ENCODE assay signal across 15 cellular contexts in genomic region chr7:23458044-23458443, GRCh38.
"Had no signal": no experiment of that assay in that cellular context is flagged by ENCODE, and none has a peak within 500 bp of the region (broad histone marks: within the 10 kb centered on the region; RNA-seq: fewer than 3 reads in every experiment).

No MANE protein-coding gene starts in this region.

- H3K9me3 Mint-ChIP-seq: activated CD4-positive, alpha-beta memory T cell treated with anti-CD3 and anti-CD28 coated beads, Interleukin-2, amount 10 ng/mL, durations not matched to agents 7 days and 5 days; activated T-cell treated with anti-CD3 and anti-CD28 coated beads, Interleukin-2, amount 50 U/mL, for 24 hours; nephron progenitor cell; T-helper 1 cell treated with Interleukin-12 subunit alpha and Interleukin-12 subunit beta and Interleukin-4 antibody, amounts not matched to agents 30 μg/mL and 1 μg/mL, for 36 hours had no signal

- ATAC-seq: activated CD4-positive, alpha-beta T cell treated with anti-CD3 and anti-CD28 coated beads for 36 hours; sciatic nerve had no signal

- H3K27ac ChIP-seq: spleen, stomach, thoracic aorta, WERI-Rb-1 had no signal

- H3K4me1 ChIP-seq: spleen, stomach had no signal

- H3K4me3 Mint-ChIP-seq: activated CD4-positive, alpha-beta memory T cell treated with anti-CD3 and anti-CD28 coated beads, Interleukin-2, amount 10 ng/mL, durations not matched to agents 7 days and 5 days; activated CD4-positive, alpha-beta T cell treated with anti-CD3 and anti-CD28 coated beads for 36 hours; activated T-cell treated with anti-CD3 and anti-CD28 coated beads, Interleukin-2, amount 50 U/mL, for 24 hours; nephron progenitor cell; T-helper 1 cell treated with Interleukin-12 subunit alpha and Interleukin-12 subunit beta and Interleukin-4 antibody, amounts not matched to agents 30 μg/mL and 1 μg/mL, for 36 hours had no signal

- H3K4me3 ChIP-seq: spleen, stomach, thoracic aorta had no signal

- DNase-seq: activated CD4-positive, alpha-beta memory T cell treated with anti-CD3 and anti-CD28 coated beads, Interleukin-2, amount 10 ng/mL, durations not matched to agents 7 days and 5 days; activated CD4-positive, alpha-beta T cell treated with anti-CD3 and anti-CD28 coated beads for 36 hours; activated naive CD4-positive, alpha-beta T cell treated with anti-CD3 and anti-CD28 coated beads, Interleukin-2, amount 50 U/mL, for 16 hours; activated T-cell treated with anti-CD3 and anti-CD28 coated beads, Interleukin-2, amount 50 U/mL, for 24 hours; caudate nucleus; effector CD8-positive, alpha-beta T cell; foreskin melanocyte; mesendoderm; nephron progenitor cell; spleen; stomach; WERI-Rb-1 had no signal

- H3K36me3 ChIP-seq: spleen, stomach, thoracic aorta had no signal

- H3K9me3 ChIP-seq: spleen, stomach, thoracic aorta had no signal

- H3K27ac Mint-ChIP-seq: activated CD4-positive, alpha-beta memory T cell treated with anti-CD3 and anti-CD28 coated beads, Interleukin-2, amount 10 ng/mL, durations not matched to agents 7 days and 5 days; activated CD4-positive, alpha-beta T cell treated with anti-CD3 and anti-CD28 coated beads for 36 hours; activated T-cell treated with anti-CD3 and anti-CD28 coated beads, Interleukin-2, amount 50 U/mL, for 24 hours; nephron progenitor cell; T-helper 1 cell treated with Interleukin-12 subunit alpha and Interleukin-12 subunit beta and Interleukin-4 antibody, amounts not matched to agents 30 μg/mL and 1 μg/mL, for 36 hours had no signal
